13 cellular contexts compared by ENCODE assay signal in genomic region chr3:71690222-71690821, GRCh38. TPM values are rescaled to one million over a fixed set of nuclear protein-coding genes. Genes with fewer than 3 reads are reported as not detected.
A peak's percentile ranks its signal among the peaks of the same experiment; 100 is the strongest.
DNase-seq lines count a peak whose midpoint lies in the region; ATAC-seq and TF ChIP-seq lines count a peak whose summit lies in the region.
"Had no signal": no experiment of that assay in that cellular context is flagged by ENCODE, and none has a peak within 500 bp of the region (broad histone marks: within the 10 kb centered on the region; RNA-seq: fewer than 3 reads in every experiment).

No MANE protein-coding gene starts in this region.

- DNase-seq in DMS 273 (lab: John Stamatoyannopoulos, UW; ENCODE audit: unreplicated experiment) (peak; percentile 14), DMS 273 treated with DMSO at 0.1 percent for 48 hours (lab: John Stamatoyannopoulos, UW) (no peak), breast epithelium (ENCODE audit: low spot score in 2 of 2) (peak in 1 of 2 donors; percentile 62), iPS-NIHi11 (ENCODE audit: low spot score) (peak; percentile 21), tibial nerve (ENCODE audit: low spot score in 2 of 2) (no peak), iPS-NIHi7 (ENCODE audit: extremely low spot score) (no peak)
- no peak for DNase-seq in activated CD8-positive, alpha-beta T cell treated with anti-CD3 and anti-CD28 coated beads for 36 hours
- DNase-seq: activated T-cell treated with anti-CD3 and anti-CD28 coated beads, Interleukin-2, amount 50 U/mL, for 1 hour; NCI-H345; nephron progenitor cell had no signal

- H3K27me3 ChIP-seq in breast epithelium = no peaks in the 10 kb centered on the region
- no peaks in the 10 kb centered on the region for H3K27me3 ChIP-seq in tibial nerve

- H3K36me3 ChIP-seq in breast epithelium (no peaks in the 10 kb centered on the region), tibial nerve (peaks cover 0 to 3% (median 0%) of the 10 kb centered on the region in 3 donors)

- H3K9me3 Mint-ChIP-seq in activated CD8-positive, alpha-beta T cell treated with anti-CD3 and anti-CD28 coated beads for 36 hours = no peaks in the 10 kb centered on the region

- POLR2A ChIA-PET in activated CD8-positive, alpha-beta T cell treated with anti-CD3 and anti-CD28 coated beads for 36 hours (lab: Charles Lee) = interaction anchor here (0.6 to 0.7 kb wide), 2 partner anchors 117 to 671 kb away, joined by 3 to 5 read pairs; no protein-coding TSS in a partner anchor

- H3K27me3 Mint-ChIP-seq in activated CD8-positive, alpha-beta T cell treated with anti-CD3 and anti-CD28 coated beads for 36 hours = no peaks in the 10 kb centered on the region

- H3K27ac Mint-ChIP-seq in activated CD8-positive, alpha-beta T cell treated with anti-CD3 and anti-CD28 coated beads for 36 hours = no peak overlapping the region
- H3K27ac Mint-ChIP-seq: nephron progenitor cell had no signal

- H3K9me3 ChIP-seq in breast epithelium (no peaks in the 10 kb centered on the region), tibial nerve (no peaks in the 10 kb centered on the region)

- H3K4me1 ChIP-seq in breast epithelium (peaks cover 0 to 8% of the 10 kb centered on the region in 2 donors), tibial nerve (peaks cover 0 to 64% (median 22%) of the 10 kb centered on the region in 4 donors)

- H3K4me3 ChIP-seq in breast epithelium (no peak overlapping the region), tibial nerve (no peak overlapping the region)

- peaks cover 17% of the 10 kb centered on the region for H3K36me3 Mint-ChIP-seq in activated CD8-positive, alpha-beta T cell treated with anti-CD3 and anti-CD28 coated beads for 36 hours (ENCODE audit: low read depth)

- no peak overlapping the region for H3K4me3 Mint-ChIP-seq in activated CD8-positive, alpha-beta T cell treated with anti-CD3 and anti-CD28 coated beads for 36 hours
- H3K4me3 Mint-ChIP-seq: nephron progenitor cell had no signal

- no peak for TF ChIP-seq POLR2A in breast epithelium (IDR thresholded peaks at IDR 0.05)
- no peak for TF ChIP-seq POLR2A in tibial nerve (IDR thresholded peaks at IDR 0.05)

- H3K4me1 Mint-ChIP-seq in activated CD8-positive, alpha-beta T cell treated with anti-CD3 and anti-CD28 coated beads for 36 hours (ENCODE audit: low read depth) = peaks cover 7% of the 10 kb centered on the region

- intact Hi-C loops in breast epithelium (cut with DNase I; ENCODE audit: low total_unique reads) = no loop called here
- intact Hi-C loops in activated CD8-positive, alpha-beta T cell treated with anti-CD3 and anti-CD28 coated beads for 36 hours (cut with micrococcal nuclease) = no loop called here

- CTCF ChIA-PET in activated CD8-positive, alpha-beta T cell treated with anti-CD3 and anti-CD28 coated beads for 36 hours (lab: Charles Lee) = interaction anchor here (0.8 to 1.2 kb wide), 2 partner anchors 11 to 43 kb away, joined by 4 to 6 read pairs; no protein-coding TSS in a partner anchor

- no peak for TF ChIP-seq CTCF in breast epithelium (IDR thresholded peaks at IDR 0.05)
- no peak for TF ChIP-seq CTCF in tibial nerve (IDR thresholded peaks at IDR 0.05)
- TF ChIP-seq CTCF in activated CD8-positive, alpha-beta T cell treated with anti-CD3 and anti-CD28 coated beads for 36 hours (IDR thresholded peaks at IDR 0.05) = no peak

- no peak for TF ChIP-seq EP300 in tibial nerve (IDR thresholded peaks at IDR 0.05)

- WGBS in tibial nerve, 2 donors = 18 to 27% methylated on average over 4 of the region's 4 CpGs

- peak overlapping the region; percentile 36 to 52 for H3K27ac ChIP-seq in breast epithelium
- H3K27ac ChIP-seq in tibial nerve = peak overlapping the region in 3 of 4 donors; percentile 40 to 63 (median 43)
- H3K27ac ChIP-seq: 22Rv1, HL-60 had no signal

- ATAC-seq in HG03432 (IDR thresholded peaks at IDR 0.05; ENCODE audit: unreplicated experiment) = no peak
- no peak for ATAC-seq in activated CD8-positive, alpha-beta T cell treated with anti-CD3 and anti-CD28 coated beads for 36 hours

RNA-seq across cellular contexts. Expression of gene EIF4E3, which starts 34.9 kb away (rescaled TPM):
- total RNA-seq in breast epithelium (10 to 100 TPM; 16.1 to 34.4 (median 19.3) TPM), tibial nerve (10 to 100 TPM; 11.2 to 23.8 (median 16.0) TPM)
- 10 to 100 TPM; 29.3 to 30.4 TPM for total RNA-seq in activated CD8-positive, alpha-beta T cell treated with anti-CD3 and anti-CD28 coated beads for 36 hours

Comparison
In these comparisons a context has a peak if more than half of its experiments do, and no peak if none do; other contexts are left out.
1. DNase-seq: peak in DMS 273 (single experiment) and iPS-NIHi11 (single experiment); none in DMS 273 treated with DMSO at 0.1 percent for 48 hours (single experiment), tibial nerve (0 of 2), iPS-NIHi7 (single experiment) and activated CD8-positive, alpha-beta T cell treated with anti-CD3 and anti-CD28 coated beads for 36 hours (single experiment).